8 cellular contexts compared by ENCODE assay signal in genomic region chr15:72231847-72232461, GRCh38. TPM values are rescaled to one million over a fixed set of nuclear protein-coding genes. Genes with fewer than 3 reads are reported as not detected.
A peak's percentile ranks its signal among the peaks of the same experiment; 100 is the strongest.
DNase-seq lines count a peak whose midpoint lies in the region; ATAC-seq and TF ChIP-seq lines count a peak whose summit lies in the region.

No MANE protein-coding gene starts in this region.

- H4K5ac ChIP-seq in mesendoderm (ENCODE audit: low read length): peak overlapping the region; percentile 33

- H3K79me1 ChIP-seq in mesendoderm (ENCODE audit: low read length): peaks cover 2% of the 10 kb centered on the region

- H3K4me3 Mint-ChIP-seq in endodermal cell: peak overlapping the region; percentile 99

- peak overlapping the region; percentile 96 for H3K27ac ChIP-seq in endodermal cell (ENCODE audit: low read depth, low read length)
- peak overlapping the region; percentile 98 for H3K27ac ChIP-seq in mesendoderm (ENCODE audit: low read depth, low read length)
- peak overlapping the region; percentile 91 to 97 (median 96) for H3K27ac ChIP-seq in stomach

- peak overlapping the region; percentile 96 for H2BK120ac ChIP-seq in mesendoderm (ENCODE audit: low read depth, low read length)

- H3K4me1 ChIP-seq in endodermal cell (ENCODE audit: control insufficient read depth, insufficient read depth, low read length) (peaks cover 7% of the 10 kb centered on the region), mesendoderm (ENCODE audit: control insufficient read depth, low read depth, low read length) (peaks cover 13% of the 10 kb centered on the region), stomach (peaks cover 40 to 51% (median 48%) of the 10 kb centered on the region in 4 donors)

- no peak for TF ChIP-seq EP300 in stomach (IDR thresholded peaks at IDR 0.05)

- H2AK5ac ChIP-seq in mesendoderm (ENCODE audit: low read length): peak overlapping the region; percentile 27

- peak overlapping the region; percentile 98 for H3K4ac ChIP-seq in mesendoderm (ENCODE audit: low read depth, low read length)

- H3K18ac ChIP-seq in mesendoderm (ENCODE audit: low read length): peak overlapping the region; percentile 100

- TF ChIP-seq POLR2A in stomach (IDR thresholded peaks at IDR 0.05): no peak

- peak overlapping the region; percentile 99 for H3K4me3 ChIP-seq in endodermal cell (ENCODE audit: low read length)
- peak overlapping the region; percentile 84 for H3K4me3 ChIP-seq in mesendoderm (ENCODE audit: low read length)
- peak overlapping the region; percentile 78 to 96 (median 90) for H3K4me3 ChIP-seq in stomach

- peaks cover 19% of the 10 kb centered on the region for H3K36me3 Mint-ChIP-seq in endodermal cell (ENCODE audit: low read depth)

- H2BK15ac ChIP-seq in mesendoderm (replicated peaks; ENCODE audit: low read depth): no peak overlapping the region

- H3K9me3 ChIP-seq in endodermal cell (ENCODE audit: control insufficient read depth, low read length): no peaks in the 10 kb centered on the region
- H3K9me3 ChIP-seq in stomach: no peaks in the 10 kb centered on the region

- H3K36me3 ChIP-seq in endodermal cell (ENCODE audit: control insufficient read depth, insufficient read depth, low read length) (peaks cover 25% of the 10 kb centered on the region), mesendoderm (ENCODE audit: control insufficient read depth, insufficient read depth, low read length) (no peaks in the 10 kb centered on the region), stomach (no peaks in the 10 kb centered on the region)

- TF ChIP-seq CTCF in endodermal cell (conservative IDR thresholded peaks at IDR 0.05) (no peak), stomach (IDR thresholded peaks at IDR 0.05) (no peak)

- ATAC-seq in GM19467 (IDR thresholded peaks at IDR 0.05; ENCODE audit: unreplicated experiment): no peak

- peaks cover 44% of the 10 kb centered on the region for H3K4me1 Mint-ChIP-seq in endodermal cell

- peak overlapping the region; percentile 95 for H3K23ac ChIP-seq in mesendoderm (ENCODE audit: low read length)

- no peaks in the 10 kb centered on the region for H3K9me3 Mint-ChIP-seq in endodermal cell

- intact Hi-C loops in stomach (cut with DNase I; ENCODE audit: low total_unique reads): no loop called here

- H2BK5ac ChIP-seq in mesendoderm (ENCODE audit: low read length): peak overlapping the region; percentile 95

- peaks cover 28% of the 10 kb centered on the region for H3K27me3 Mint-ChIP-seq in endodermal cell (ENCODE audit: insufficient read depth)

- peak overlapping the region; percentile 96 for H3K56ac ChIP-seq in mesendoderm (ENCODE audit: low read length)

- no peak overlapping the region for H4K8ac ChIP-seq in mesendoderm (ENCODE audit: low read depth, low read length)

- DNase-seq in NCI-H2196 (lab: John Stamatoyannopoulos, UW; ENCODE audit: unreplicated experiment) (peak; percentile 19), NCI-H2196 treated with DMSO at 0.1 percent for 48 hours (lab: John Stamatoyannopoulos, UW; ENCODE audit: unreplicated experiment) (no peak), NCI-H1694 (lab: John Stamatoyannopoulos, UW) (peak; percentile 50), endodermal cell (peak; percentile 63), mesendoderm (peak; percentile 93), stomach (peak; percentile 45)
- peak; percentile 51 for DNase-seq in activated CD4-positive, alpha-beta T cell treated with anti-CD3 and anti-CD28 coated beads, Interleukin-2, amount 50 U/mL, for 1 hour

- peaks cover 42% of the 10 kb centered on the region for H3K79me2 ChIP-seq in mesendoderm (ENCODE audit: control insufficient read depth, insufficient read depth, low read length)

- H3K4me2 ChIP-seq in mesendoderm (ENCODE audit: low read length): peak overlapping the region; percentile 99

- 12 to 22% methylated on average over 7 to 13 of the region's 13 CpGs for WGBS in endodermal cell (ENCODE audit: insufficient coverage in 1 of 2, insufficient read length in 1 of 2), 2 experiments
- WGBS in mesendoderm (ENCODE audit: extremely low coverage, insufficient coverage, low lambda C conversion rate): no CpG with 5 or more reads among the region's 13 CpGs
- WGBS in stomach, 5 donors: 1 to 3% (median 2%) methylated on average over 12 to 13 of the region's 13 CpGs

- H3K27me3 ChIP-seq in endodermal cell (ENCODE audit: control insufficient read depth, insufficient read depth, low read length, poor library complexity, severe bottlenecking) (peaks cover 9% of the 10 kb centered on the region), mesendoderm (ENCODE audit: insufficient read depth, low read length, poor library complexity) (no peaks in the 10 kb centered on the region), stomach (no peaks in the 10 kb centered on the region)

- H3K9ac ChIP-seq in endodermal cell (ENCODE audit: extremely low read depth, low read length, poor library complexity, severe bottlenecking): peak overlapping the region; percentile 76
- H3K9ac ChIP-seq in mesendoderm (ENCODE audit: low read length): peak overlapping the region; percentile 98

- peak overlapping the region; percentile 97 for H3K27ac Mint-ChIP-seq in endodermal cell

RNA-seq across cellular contexts. Expression of gene PKM, which starts 1.0 kb away (rescaled TPM):
- total RNA-seq in endodermal cell (1,000 to 10,000 TPM; 2,197 to 2,355 TPM), stomach (100 to 1,000 TPM in 4 of 5 donors, 10 to 100 TPM in 1; 79.9 to 452 (median 274) TPM)
- polyA plus RNA-seq in endodermal cell (2013, experiment 1 of 2): 1,203 TPM
- 1,289 TPM for polyA plus RNA-seq in endodermal cell (2013, experiment 2 of 2)
- polyA plus RNA-seq in mesendoderm (2013, experiment 1 of 2): 429 TPM
- polyA plus RNA-seq in mesendoderm (2013, experiment 2 of 2): 421 TPM
- 100 to 1,000 TPM; 150 to 332 (median 271) TPM for polyA plus RNA-seq in stomach

RNA-seq across cellular contexts. Expression of gene GRAMD2A, which starts 34.4 kb away (rescaled TPM):
- 1 to 10 TPM; 2.0 TPM for total RNA-seq in endodermal cell
- polyA plus RNA-seq in endodermal cell (2013, experiment 1 of 2): 1.0 TPM
- polyA plus RNA-seq in endodermal cell (2013, experiment 2 of 2): 0.54 TPM
- polyA plus RNA-seq in mesendoderm (2013, experiment 1 of 2): 0.44 TPM
- polyA plus RNA-seq in mesendoderm (2013, experiment 2 of 2): 0.31 TPM
- total RNA-seq in stomach: under 1 TPM in 2 of 5 donors, not detected in 3; 0.29 to 0.92 TPM
- under 1 TPM in 2 of 3 donors, not detected in 1; 0.37 to 0.80 TPM for polyA plus RNA-seq in stomach

RNA-seq across cellular contexts. Expression of gene PARP6, which starts 40.4 kb away (rescaled TPM):
- total RNA-seq in endodermal cell (10 to 100 TPM; 87.3 to 92.1 TPM), stomach (100 to 1,000 TPM in 1 of 5 donors, 10 to 100 TPM in 4; 29.6 to 101 (median 58.4) TPM)
- 74.3 TPM for polyA plus RNA-seq in endodermal cell (2013, experiment 1 of 2)
- 56.8 TPM for polyA plus RNA-seq in endodermal cell (2013, experiment 2 of 2)
- polyA plus RNA-seq in mesendoderm (2013, experiment 1 of 2): 34.2 TPM
- 32.7 TPM for polyA plus RNA-seq in mesendoderm (2013, experiment 2 of 2)
- polyA plus RNA-seq in stomach: 10 to 100 TPM; 60.5 to 73.4 (median 66.7) TPM

Comparison
In these comparisons a context has a peak if more than half of its experiments do, and no peak if none do; other contexts are left out.
1. RNA of gene PKM, which starts 1.0 kb away (total RNA-seq): 2,197 to 2,355 TPM in endodermal cell; 79.9 to 452 TPM in stomach; every median in the first group is over 4 times any median in the second.
2. Peak in every context shown above with its lines, with median percentiles within 50 percentile points of each other: H3K27ac ChIP-seq and H3K4me3 ChIP-seq.